Comparison of ENCODE assay signal across 8 cellular contexts in the genomic region with DNA sequence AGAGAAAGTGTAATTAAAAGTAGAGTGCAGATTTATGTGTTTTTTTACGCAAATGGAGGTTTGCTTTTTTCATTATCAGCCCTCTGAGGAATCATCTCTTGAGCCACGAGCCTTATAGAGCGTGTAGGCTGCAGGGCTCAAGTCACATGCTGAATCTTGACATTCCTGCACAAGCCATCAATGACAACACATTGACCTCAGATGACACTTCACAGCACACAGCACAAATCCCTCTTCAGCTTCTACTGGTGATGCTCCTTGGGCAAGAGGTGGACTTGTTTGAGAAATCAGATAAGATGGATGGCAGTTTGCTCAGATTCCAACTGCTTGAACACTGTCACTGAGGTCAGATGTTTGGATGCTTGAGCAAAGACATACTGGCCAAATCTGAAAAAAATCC.
"Had no signal": no experiment of that assay in that cellular context is flagged by ENCODE, and none has a peak within 500 bp of the region (broad histone marks: within the 10 kb centered on the region; RNA-seq: fewer than 3 reads in every experiment).

No MANE protein-coding gene starts in this region.

- H3K4me1 ChIP-seq: stomach had no signal

- H3K27ac ChIP-seq: ovary, skin epidermis, stomach had no signal

- H3K4me3 ChIP-seq: ovary, skin epidermis, stomach had no signal

- H3K9me3 ChIP-seq: ovary, stomach had no signal

- DNase-seq: activated CD4-positive, alpha-beta T cell treated with anti-CD3 and anti-CD28 coated beads, Interleukin-2, amount 50 U/mL, for 1 hour; activated naive CD4-positive, alpha-beta T cell treated with anti-CD3 and anti-CD28 coated beads, Interleukin-2, amount 10 ng/mL, durations not matched to agents 7 days and 5 days; activated T-cell treated with anti-CD3 and anti-CD28 coated beads for 4 hours; head of caudate nucleus; ovary; stomach; T-helper 17 cell had no signal

- H3K36me3 ChIP-seq: ovary, stomach had no signal

- H3K27me3 ChIP-seq: ovary, stomach had no signal
